ENCODE assay signal across 20 cellular contexts in genomic region chr12:131269551-131269950, GRCh38.
DNase-seq lines count a peak whose midpoint lies in the region; ATAC-seq and TF ChIP-seq lines count a peak whose summit lies in the region.
"Had no signal": no experiment of that assay in that cellular context is flagged by ENCODE, and none has a peak within 500 bp of the region (broad histone marks: within the 10 kb centered on the region; RNA-seq: fewer than 3 reads in every experiment).

No MANE protein-coding gene starts in this region.

- H3K27ac ChIP-seq in thyroid gland, result peak overlapping the region in 2 of 3 donors; percentile 42 to 83
- no peak overlapping the region for H3K27ac ChIP-seq in upper lobe of right lung
- H3K27ac ChIP-seq: 22Rv1; BLaER1 treated with 17β-estradiol and CSF1 and Interleukin-3, amounts not matched to agents 10 nM and 100 nM had no signal

- ATAC-seq in activated naive CD8-positive, alpha-beta T cell treated with anti-CD3 and anti-CD28 coated beads, Interleukin-2, amount 50 U/mL, for 24 hours, result no peak
- no peak for ATAC-seq in upper lobe of right lung
- ATAC-seq: GM23338, HCT116 had no signal

- H3K27ac Mint-ChIP-seq in activated naive CD8-positive, alpha-beta T cell treated with anti-CD3 and anti-CD28 coated beads, Interleukin-2, amount 50 U/mL, for 24 hours, result peak overlapping the region; percentile 7
- no peak overlapping the region for H3K27ac Mint-ChIP-seq in activated naive CD8-positive, alpha-beta T cell treated with anti-CD3 and anti-CD28 coated beads for 36 hours
- H3K27ac Mint-ChIP-seq in chondrocyte (ENCODE audit: unreplicated experiment), result no peak overlapping the region
- H3K27ac Mint-ChIP-seq in neural crest cell (ENCODE audit: unreplicated experiment), result peak overlapping the region; percentile 66
- H3K27ac Mint-ChIP-seq: CD4-positive, alpha-beta T cell; GM23338 had no signal

- no peak overlapping the region for H3K4me3 Mint-ChIP-seq in activated naive CD8-positive, alpha-beta T cell treated with anti-CD3 and anti-CD28 coated beads, Interleukin-2, amount 50 U/mL, for 24 hours
- H3K4me3 Mint-ChIP-seq in activated naive CD8-positive, alpha-beta T cell treated with anti-CD3 and anti-CD28 coated beads for 36 hours, result no peak overlapping the region
- H3K4me3 Mint-ChIP-seq in chondrocyte (ENCODE audit: unreplicated experiment) (no peak overlapping the region), neural crest cell (no peak overlapping the region)
- H3K4me3 Mint-ChIP-seq: CD14-positive monocyte; CD4-positive, alpha-beta T cell; CD8-positive, alpha-beta memory T cell; GM23338; H9 had no signal

- no peaks in the 10 kb centered on the region for H3K27me3 ChIP-seq in thyroid gland
- no peaks in the 10 kb centered on the region for H3K27me3 ChIP-seq in upper lobe of right lung
- H3K27me3 ChIP-seq: BE2C; BLaER1 treated with 17β-estradiol and CSF1 and Interleukin-3, amounts not matched to agents 10 nM and 100 nM had no signal

- no peaks in the 10 kb centered on the region for H3K36me3 Mint-ChIP-seq in activated naive CD8-positive, alpha-beta T cell treated with anti-CD3 and anti-CD28 coated beads, Interleukin-2, amount 50 U/mL, for 24 hours (ENCODE audit: low read depth)
- H3K36me3 Mint-ChIP-seq in activated naive CD8-positive, alpha-beta T cell treated with anti-CD3 and anti-CD28 coated beads for 36 hours, result no peaks in the 10 kb centered on the region
- H3K36me3 Mint-ChIP-seq in chondrocyte (ENCODE audit: low read depth) (no peaks in the 10 kb centered on the region), neural crest cell (ENCODE audit: low read depth) (no peaks in the 10 kb centered on the region)
- H3K36me3 Mint-ChIP-seq: CD14-positive monocyte; CD8-positive, alpha-beta memory T cell had no signal

- DNase-seq in activated naive CD8-positive, alpha-beta T cell treated with anti-CD3 and anti-CD28 coated beads, Interleukin-2, amount 50 U/mL, for 24 hours, result no peak
- no peak for DNase-seq in activated naive CD8-positive, alpha-beta T cell treated with anti-CD3 and anti-CD28 coated beads for 36 hours
- DNase-seq in chondrocyte (ENCODE audit: low spot score), result peak; percentile 54
- DNase-seq in neural crest cell (ENCODE audit: low read depth, low spot score), result no peak
- DNase-seq in thyroid gland, result no peak
- no peak for DNase-seq in upper lobe of right lung
- DNase-seq in NCI-H1417 (lab: John Stamatoyannopoulos, UW), result no peak
- DNase-seq in mucosa of gallbladder (ENCODE audit: low spot score), result no peak
- DNase-seq: CD4-positive, alpha-beta T cell; CD8-positive, alpha-beta memory T cell; DMS 273 treated with DMSO at 0.1 percent for 48 hours; DMS79 treated with DMSO at 0.1 percent for 48 hours; GF-D8; H9 had no signal

- H3K9me3 Mint-ChIP-seq in activated naive CD8-positive, alpha-beta T cell treated with anti-CD3 and anti-CD28 coated beads, Interleukin-2, amount 50 U/mL, for 24 hours, result no peaks in the 10 kb centered on the region
- no peaks in the 10 kb centered on the region for H3K9me3 Mint-ChIP-seq in activated naive CD8-positive, alpha-beta T cell treated with anti-CD3 and anti-CD28 coated beads for 36 hours
- H3K9me3 Mint-ChIP-seq in chondrocyte (ENCODE audit: low read depth) (no peaks in the 10 kb centered on the region), neural crest cell (no peaks in the 10 kb centered on the region)
- H3K9me3 Mint-ChIP-seq: CD14-positive monocyte; CD4-positive, alpha-beta T cell; CD8-positive, alpha-beta memory T cell; GM23338; H9 had no signal

- H3K4me3 ChIP-seq in thyroid gland (replicated peaks in 1 of 3) (no peak overlapping the region), upper lobe of right lung (no peak overlapping the region)
- H3K4me3 ChIP-seq: BLaER1 treated with 17β-estradiol and CSF1 and Interleukin-3, amounts not matched to agents 10 nM and 100 nM; GM23338 had no signal

- TF ChIP-seq CTCF in chondrocyte (IDR thresholded peaks at IDR 0.05) (no peak), neural crest cell (conservative IDR thresholded peaks at IDR 0.05) (no peak), thyroid gland (IDR thresholded peaks at IDR 0.05) (no peak), upper lobe of right lung (IDR thresholded peaks at IDR 0.05) (no peak)

- no peaks in the 10 kb centered on the region for H3K27me3 Mint-ChIP-seq in activated naive CD8-positive, alpha-beta T cell treated with anti-CD3 and anti-CD28 coated beads, Interleukin-2, amount 50 U/mL, for 24 hours
- no peaks in the 10 kb centered on the region for H3K27me3 Mint-ChIP-seq in activated naive CD8-positive, alpha-beta T cell treated with anti-CD3 and anti-CD28 coated beads for 36 hours
- H3K27me3 Mint-ChIP-seq in chondrocyte (ENCODE audit: low read depth), result peaks cover 7% of the 10 kb centered on the region
- no peaks in the 10 kb centered on the region for H3K27me3 Mint-ChIP-seq in neural crest cell (ENCODE audit: low read depth)
- H3K27me3 Mint-ChIP-seq: CD4-positive, alpha-beta T cell had no signal

- H3K4me1 Mint-ChIP-seq in activated naive CD8-positive, alpha-beta T cell treated with anti-CD3 and anti-CD28 coated beads, Interleukin-2, amount 50 U/mL, for 24 hours, result no peaks in the 10 kb centered on the region
- no peaks in the 10 kb centered on the region for H3K4me1 Mint-ChIP-seq in activated naive CD8-positive, alpha-beta T cell treated with anti-CD3 and anti-CD28 coated beads for 36 hours
- H3K4me1 Mint-ChIP-seq in chondrocyte (ENCODE audit: low read depth) (peaks cover 3% of the 10 kb centered on the region), neural crest cell (peaks cover 37% of the 10 kb centered on the region)
- H3K4me1 Mint-ChIP-seq: CD14-positive monocyte; CD8-positive, alpha-beta memory T cell had no signal

- H3K36me3 ChIP-seq in thyroid gland, result no peaks in the 10 kb centered on the region
- no peaks in the 10 kb centered on the region for H3K36me3 ChIP-seq in upper lobe of right lung
- H3K36me3 ChIP-seq: BE2C; BLaER1 treated with 17β-estradiol and CSF1 and Interleukin-3, amounts not matched to agents 10 nM and 100 nM had no signal

- intact Hi-C loops in thyroid gland (cut with DNase I) (no loop called here), upper lobe of right lung (cut with DNase I) (no loop called here)

- H3K4me1 ChIP-seq in thyroid gland (peaks cover 9 to 30% of the 10 kb centered on the region in 2 donors), upper lobe of right lung (no peaks in the 10 kb centered on the region)

- no peak for TF ChIP-seq POLR2A in thyroid gland (IDR thresholded peaks at IDR 0.05)

- no peaks in the 10 kb centered on the region for H3K9me3 ChIP-seq in thyroid gland
- H3K9me3 ChIP-seq in upper lobe of right lung, result no peaks in the 10 kb centered on the region
- H3K9me3 ChIP-seq: BE2C; BLaER1 treated with 17β-estradiol and CSF1 and Interleukin-3, amounts not matched to agents 10 nM and 100 nM had no signal

- 81 to 86% methylated on average over 4 of the region's 4 CpGs for WGBS in thyroid gland, 2 donors

Comparison
In these comparisons a context has a peak if more than half of its experiments do, and no peak if none do; other contexts are left out.
1. H3K27ac Mint-ChIP-seq: peak in activated naive CD8-positive, alpha-beta T cell treated with anti-CD3 and anti-CD28 coated beads, Interleukin-2, amount 50 U/mL, for 24 hours (single experiment) and neural crest cell (single experiment); none in activated naive CD8-positive, alpha-beta T cell treated with anti-CD3 and anti-CD28 coated beads for 36 hours (single experiment) and chondrocyte (single experiment).